Comparison of ENCODE assay signal across 1 cellular context in the genomic region with DNA sequence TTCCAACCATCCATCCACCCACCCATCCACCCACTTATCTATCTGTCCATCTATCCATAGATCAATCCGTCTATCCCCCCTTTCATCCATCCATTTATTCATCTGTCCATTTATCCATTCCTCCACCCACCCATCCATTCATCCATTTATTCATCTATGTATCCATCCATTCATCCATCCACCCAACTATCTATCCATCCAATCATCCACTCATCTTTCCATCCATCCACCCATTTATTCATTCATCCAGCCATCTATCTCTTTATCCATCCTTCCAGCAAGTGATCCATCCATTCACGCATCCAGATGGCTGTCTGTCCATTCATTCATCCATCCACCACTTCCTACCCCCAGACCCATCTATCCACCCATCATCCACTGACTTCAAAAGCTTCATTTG.
TF ChIP-seq lines count a peak whose summit lies in the region.

No MANE protein-coding gene starts in this region.

TF ChIP-seq in WTC11, 78 proteins besides CTCF, POLR2A, EP300 and RAD21 (continued from another document):
- TF ChIP-seq, protein P1, sequence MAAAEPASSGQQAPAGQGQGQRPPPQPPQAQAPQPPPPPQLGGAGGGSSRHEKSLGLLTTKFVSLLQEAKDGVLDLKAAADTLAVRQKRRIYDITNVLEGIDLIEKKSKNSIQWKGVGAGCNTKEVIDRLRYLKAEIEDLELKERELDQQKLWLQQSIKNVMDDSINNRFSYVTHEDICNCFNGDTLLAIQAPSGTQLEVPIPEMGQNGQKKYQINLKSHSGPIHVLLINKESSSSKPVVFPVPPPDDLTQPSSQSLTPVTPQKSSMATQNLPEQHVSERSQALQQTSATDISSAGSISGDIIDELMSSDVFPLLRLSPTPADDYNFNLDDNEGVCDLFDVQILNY (CRISPR knock-in tag; IDR thresholded peaks at IDR 0.05): no peak
- TF ChIP-seq, protein P2, sequence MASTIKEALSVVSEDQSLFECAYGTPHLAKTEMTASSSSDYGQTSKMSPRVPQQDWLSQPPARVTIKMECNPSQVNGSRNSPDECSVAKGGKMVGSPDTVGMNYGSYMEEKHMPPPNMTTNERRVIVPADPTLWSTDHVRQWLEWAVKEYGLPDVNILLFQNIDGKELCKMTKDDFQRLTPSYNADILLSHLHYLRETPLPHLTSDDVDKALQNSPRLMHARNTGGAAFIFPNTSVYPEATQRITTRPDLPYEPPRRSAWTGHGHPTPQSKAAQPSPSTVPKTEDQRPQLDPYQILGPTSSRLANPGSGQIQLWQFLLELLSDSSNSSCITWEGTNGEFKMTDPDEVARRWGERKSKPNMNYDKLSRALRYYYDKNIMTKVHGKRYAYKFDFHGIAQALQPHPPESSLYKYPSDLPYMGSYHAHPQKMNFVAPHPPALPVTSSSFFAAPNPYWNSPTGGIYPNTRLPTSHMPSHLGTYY (CRISPR knock-in tag; IDR thresholded peaks at IDR 0.05): no peak
- TF ChIP-seq, protein P3, sequence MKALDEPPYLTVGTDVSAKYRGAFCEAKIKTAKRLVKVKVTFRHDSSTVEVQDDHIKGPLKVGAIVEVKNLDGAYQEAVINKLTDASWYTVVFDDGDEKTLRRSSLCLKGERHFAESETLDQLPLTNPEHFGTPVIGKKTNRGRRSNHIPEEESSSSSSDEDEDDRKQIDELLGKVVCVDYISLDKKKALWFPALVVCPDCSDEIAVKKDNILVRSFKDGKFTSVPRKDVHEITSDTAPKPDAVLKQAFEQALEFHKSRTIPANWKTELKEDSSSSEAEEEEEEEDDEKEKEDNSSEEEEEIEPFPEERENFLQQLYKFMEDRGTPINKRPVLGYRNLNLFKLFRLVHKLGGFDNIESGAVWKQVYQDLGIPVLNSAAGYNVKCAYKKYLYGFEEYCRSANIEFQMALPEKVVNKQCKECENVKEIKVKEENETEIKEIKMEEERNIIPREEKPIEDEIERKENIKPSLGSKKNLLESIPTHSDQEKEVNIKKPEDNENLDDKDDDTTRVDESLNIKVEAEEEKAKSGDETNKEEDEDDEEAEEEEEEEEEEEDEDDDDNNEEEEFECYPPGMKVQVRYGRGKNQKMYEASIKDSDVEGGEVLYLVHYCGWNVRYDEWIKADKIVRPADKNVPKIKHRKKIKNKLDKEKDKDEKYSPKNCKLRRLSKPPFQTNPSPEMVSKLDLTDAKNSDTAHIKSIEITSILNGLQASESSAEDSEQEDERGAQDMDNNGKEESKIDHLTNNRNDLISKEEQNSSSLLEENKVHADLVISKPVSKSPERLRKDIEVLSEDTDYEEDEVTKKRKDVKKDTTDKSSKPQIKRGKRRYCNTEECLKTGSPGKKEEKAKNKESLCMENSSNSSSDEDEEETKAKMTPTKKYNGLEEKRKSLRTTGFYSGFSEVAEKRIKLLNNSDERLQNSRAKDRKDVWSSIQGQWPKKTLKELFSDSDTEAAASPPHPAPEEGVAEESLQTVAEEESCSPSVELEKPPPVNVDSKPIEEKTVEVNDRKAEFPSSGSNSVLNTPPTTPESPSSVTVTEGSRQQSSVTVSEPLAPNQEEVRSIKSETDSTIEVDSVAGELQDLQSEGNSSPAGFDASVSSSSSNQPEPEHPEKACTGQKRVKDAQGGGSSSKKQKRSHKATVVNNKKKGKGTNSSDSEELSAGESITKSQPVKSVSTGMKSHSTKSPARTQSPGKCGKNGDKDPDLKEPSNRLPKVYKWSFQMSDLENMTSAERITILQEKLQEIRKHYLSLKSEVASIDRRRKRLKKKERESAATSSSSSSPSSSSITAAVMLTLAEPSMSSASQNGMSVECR (CRISPR knock-in tag; IDR thresholded peaks at IDR 0.05; ENCODE audit: borderline replicate concordance): no peak
